Comparison of ENCODE assay signal across 9 cellular contexts in genomic region chr19:6362351-6362801, GRCh38. TPM values are rescaled to one million over a fixed set of nuclear protein-coding genes. Genes with fewer than 3 reads are reported as not detected.
DNase-seq lines count a peak whose midpoint lies in the region; ATAC-seq lines count a peak whose summit lies in the region.
"Had no signal": no experiment of that assay in that cellular context is flagged by ENCODE, and none has a peak within 500 bp of the region (broad histone marks: within the 10 kb centered on the region; RNA-seq: fewer than 3 reads in every experiment).

No MANE protein-coding gene starts in this region.

- POLR2A ChIA-PET in activated CD4-positive, alpha-beta T cell treated with anti-CD3 and anti-CD28 coated beads for 36 hours (lab: Charles Lee), result interaction anchor here (0.6 to 4.1 kb wide), 4 partner anchors 10 to 1646 kb away, joined by 4 to 46 read pairs (median 6); partner anchors contain the start of genes ALKBH7 and KHSRP

- H3K4me1 Mint-ChIP-seq in activated CD4-positive, alpha-beta T cell treated with anti-CD3 and anti-CD28 coated beads for 36 hours, result peaks cover 16% of the 10 kb centered on the region
- H3K4me1 Mint-ChIP-seq in stimulated activated naive B cell treated with anti-CD40 and anti-IgM and Interleukin-4, amounts not matched to agents 10 μg/mL and 1 μg/mL and 100 μg/mL, for 72 hours, result peaks cover 12 to 19% of the 10 kb centered on the region in 2 donors

- CTCF ChIA-PET in activated CD4-positive, alpha-beta T cell treated with anti-CD3 and anti-CD28 coated beads for 36 hours (lab: Charles Lee), result interaction anchor here (0.6 to 1.5 kb wide), 5 partner anchors 9 to 602 kb away, joined by 3 to 8 read pairs (median 3); partner anchors contain the start of gene ALKBH7

- peak; percentile 58 for DNase-seq in activated CD4-positive, alpha-beta T cell treated with anti-CD3 and anti-CD28 coated beads for 36 hours
- DNase-seq in activated CD4-positive, alpha-beta T cell treated with anti-CD3 and anti-CD28 coated beads, Interleukin-2, amount 50 U/mL, for 4 hours, result no peak
- DNase-seq in activated effector memory CD4-positive, alpha-beta T cell treated with Interleukin-2 at 50 U/mL for 16 hours, result peak; percentile 38
- no peak for DNase-seq in stimulated activated naive B cell treated with anti-CD40 and anti-IgM and Interleukin-4, amounts not matched to agents 10 μg/mL and 1 μg/mL and 100 μg/mL, for 72 hours
- no peak for DNase-seq in AML-193 (lab: John Stamatoyannopoulos, UW)
- no peak for DNase-seq in NCI-H1092 treated with DMSO at 0.1 percent for 48 hours (lab: John Stamatoyannopoulos, UW)
- no peak for DNase-seq in NCI-H748 (lab: John Stamatoyannopoulos, UW; ENCODE audit: unreplicated experiment)

- peaks cover 23% of the 10 kb centered on the region for H3K36me3 ChIP-seq in iPS-18a (ENCODE audit: control insufficient read depth, low read depth, low read length)

- H3K4me1 ChIP-seq in iPS-18a (ENCODE audit: control insufficient read depth, low read depth, low read length), result no peaks in the 10 kb centered on the region

- H3K27me3 ChIP-seq in iPS-18a (ENCODE audit: control insufficient read depth, insufficient read depth, low read length), result no peaks in the 10 kb centered on the region

- intact Hi-C loops in activated CD4-positive, alpha-beta T cell treated with anti-CD3 and anti-CD28 coated beads for 36 hours (cut with DNase I, micrococcal nuclease), result loop anchor here in 1 of 2 experiments (5.0 to 10.0 kb wide), 2 partner anchors 500 to 1172 kb away; partner anchors contain the start of gene PNPLA6

- H3K9me3 Mint-ChIP-seq in activated CD4-positive, alpha-beta T cell treated with anti-CD3 and anti-CD28 coated beads for 36 hours (ENCODE audit: low read depth), result no peaks in the 10 kb centered on the region
- no peaks in the 10 kb centered on the region for H3K9me3 Mint-ChIP-seq in stimulated activated naive B cell treated with anti-CD40 and anti-IgM and Interleukin-4, amounts not matched to agents 10 μg/mL and 1 μg/mL and 100 μg/mL, for 72 hours

- peak overlapping the region; percentile 69 for H3K4me3 ChIP-seq in iPS-18a (ENCODE audit: low read length)

- H3K27me3 Mint-ChIP-seq in activated CD4-positive, alpha-beta T cell treated with anti-CD3 and anti-CD28 coated beads for 36 hours, result no peaks in the 10 kb centered on the region
- H3K27me3 Mint-ChIP-seq in stimulated activated naive B cell treated with anti-CD40 and anti-IgM and Interleukin-4, amounts not matched to agents 10 μg/mL and 1 μg/mL and 100 μg/mL, for 72 hours, result no peaks in the 10 kb centered on the region

- H3K9ac ChIP-seq in iPS-18a (ENCODE audit: low read length), result peak overlapping the region; percentile 67

- no peaks in the 10 kb centered on the region for H3K9me3 ChIP-seq in iPS-18a (ENCODE audit: control insufficient read depth, low read depth, low read length)

- peak overlapping the region; percentile 91 for H3K27ac Mint-ChIP-seq in activated CD4-positive, alpha-beta T cell treated with anti-CD3 and anti-CD28 coated beads for 36 hours
- H3K27ac Mint-ChIP-seq in stimulated activated naive B cell treated with anti-CD40 and anti-IgM and Interleukin-4, amounts not matched to agents 10 μg/mL and 1 μg/mL and 100 μg/mL, for 72 hours, result peak overlapping the region; percentile 98

- no peak overlapping the region for H3K27ac ChIP-seq in iPS-18a (ENCODE audit: low read length)

- ATAC-seq in activated CD4-positive, alpha-beta T cell treated with anti-CD3 and anti-CD28 coated beads for 36 hours, result peak; percentile 34
- no peak for ATAC-seq in stimulated activated naive B cell treated with anti-CD40 and anti-IgM and Interleukin-4, amounts not matched to agents 10 μg/mL and 1 μg/mL and 100 μg/mL, for 72 hours (replicated peaks)

- H3K36me3 Mint-ChIP-seq in activated CD4-positive, alpha-beta T cell treated with anti-CD3 and anti-CD28 coated beads for 36 hours (ENCODE audit: low read depth), result peaks cover 37% of the 10 kb centered on the region
- peaks cover 23 to 28% of the 10 kb centered on the region in 2 donors for H3K36me3 Mint-ChIP-seq in stimulated activated naive B cell treated with anti-CD40 and anti-IgM and Interleukin-4, amounts not matched to agents 10 μg/mL and 1 μg/mL and 100 μg/mL, for 72 hours

- peak overlapping the region; percentile 85 for H3K4me3 Mint-ChIP-seq in activated CD4-positive, alpha-beta T cell treated with anti-CD3 and anti-CD28 coated beads for 36 hours
- peak overlapping the region; percentile 92 to 98 for H3K4me3 Mint-ChIP-seq in stimulated activated naive B cell treated with anti-CD40 and anti-IgM and Interleukin-4, amounts not matched to agents 10 μg/mL and 1 μg/mL and 100 μg/mL, for 72 hours

RNA-seq across cellular contexts. Expression of gene CLPP, which starts 1.0 kb away (rescaled TPM):
- 100 to 1,000 TPM; 197 to 245 TPM for total RNA-seq in activated CD4-positive, alpha-beta T cell treated with anti-CD3 and anti-CD28 coated beads for 36 hours

RNA-seq across cellular contexts. Expression of gene ALKBH7, which starts 10.2 kb away (rescaled TPM):
- 10 to 100 TPM; 22.8 to 44.7 TPM for total RNA-seq in activated CD4-positive, alpha-beta T cell treated with anti-CD3 and anti-CD28 coated beads for 36 hours

RNA-seq across cellular contexts. Expression of gene PSPN, which starts 13.4 kb away (rescaled TPM):
- 1 to 10 TPM; 1.4 to 1.8 TPM for total RNA-seq in activated CD4-positive, alpha-beta T cell treated with anti-CD3 and anti-CD28 coated beads for 36 hours

RNA-seq across cellular contexts. Expression of gene ACER1, which starts 29.0 kb away (rescaled TPM):
- not detected for total RNA-seq in activated CD4-positive, alpha-beta T cell treated with anti-CD3 and anti-CD28 coated beads for 36 hours
- total RNA-seq: dermis microvascular lymphatic vessel endothelial cell had no signal

RNA-seq across cellular contexts. Expression of gene GTF2F1, which starts 30.6 kb away (rescaled TPM):
- 10 to 100 TPM; 60.9 to 78.5 TPM for total RNA-seq in activated CD4-positive, alpha-beta T cell treated with anti-CD3 and anti-CD28 coated beads for 36 hours

Comparison
In these comparisons a context has a peak if more than half of its experiments do, and no peak if none do; other contexts are left out.
1. DNase-seq: peak in activated CD4-positive, alpha-beta T cell treated with anti-CD3 and anti-CD28 coated beads for 36 hours (single experiment) and activated effector memory CD4-positive, alpha-beta T cell treated with Interleukin-2 at 50 U/mL for 16 hours (single experiment); none in activated CD4-positive, alpha-beta T cell treated with anti-CD3 and anti-CD28 coated beads, Interleukin-2, amount 50 U/mL, for 4 hours (0 of 2), stimulated activated naive B cell treated with anti-CD40 and anti-IgM and Interleukin-4, amounts not matched to agents 10 μg/mL and 1 μg/mL and 100 μg/mL, for 72 hours (single experiment), AML-193 (0 of 2), NCI-H1092 treated with DMSO at 0.1 percent for 48 hours (single experiment) and NCI-H748 (single experiment).